ENCODE assay signal across 1 cellular context in genomic region chr17:81191646-81192045, GRCh38.
TF ChIP-seq lines count a peak whose summit lies in the region.

No MANE protein-coding gene starts in this region.

TF ChIP-seq in HepG2, 621 proteins besides CTCF, POLR2A, EP300 and RAD21:
- TF ChIP-seq AGO2 (optimal IDR thresholded peaks at IDR 0.05; ENCODE audit: low read depth, low read length) (peak; percentile 28), FOXM1 (CRISPR knock-in tag; IDR thresholded peaks at IDR 0.05) (no peak)
